1 cellular context compared by ENCODE assay signal in the genomic region with DNA sequence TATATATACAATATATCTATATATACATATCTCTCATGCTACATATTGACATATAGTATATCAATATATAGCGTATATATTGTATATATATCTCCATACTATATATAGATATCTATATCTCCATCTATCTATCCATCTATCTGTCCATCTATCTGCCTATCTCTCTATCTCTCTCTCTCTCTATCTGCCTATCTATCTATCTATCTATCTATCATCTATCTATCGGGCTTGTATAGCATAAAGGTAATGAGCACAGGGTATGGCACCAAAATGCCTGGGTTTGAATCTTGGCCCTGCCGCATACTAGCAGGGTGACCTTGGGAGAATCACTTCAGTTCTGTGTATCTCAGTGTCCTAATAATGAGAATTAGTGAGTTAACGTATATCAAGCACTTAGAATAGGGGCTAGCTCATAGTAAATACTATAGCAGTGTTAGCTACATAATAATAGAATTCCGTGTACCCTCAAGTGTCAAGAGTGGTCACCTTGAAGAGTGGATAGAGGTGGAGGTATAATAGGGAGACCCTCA.
TF ChIP-seq lines count a peak whose summit lies in the region.

No MANE protein-coding gene starts in this region.

TF ChIP-seq in A549, 52 proteins besides CTCF, POLR2A, EP300 and RAD21:
- TF ChIP-seq RFX5 (IDR thresholded peaks at IDR 0.05) = no peak
- TF ChIP-seq CBX2 (IDR thresholded peaks at IDR 0.05; ENCODE audit: borderline replicate concordance, low read depth) = no peak
- no peak for TF ChIP-seq EHMT2 (IDR thresholded peaks at IDR 0.05; ENCODE audit: low read depth)
- TF ChIP-seq KDM1A (IDR thresholded peaks at IDR 0.05; ENCODE audit: low read depth) = no peak
- no peak for TF ChIP-seq SREBF2 (IDR thresholded peaks at IDR 0.05)
- TF ChIP-seq GATA3 (IDR thresholded peaks at IDR 0.05; ENCODE audit: borderline replicate concordance) = no peak
- TF ChIP-seq HDAC2 (IDR thresholded peaks at IDR 0.05) = no peak
- no peak for TF ChIP-seq HOXB5 (CRISPR knock-in tag; IDR thresholded peaks at IDR 0.05)
- TF ChIP-seq HEYL (CRISPR knock-in tag; IDR thresholded peaks at IDR 0.05) = no peak
- no peak for TF ChIP-seq REST (IDR thresholded peaks at IDR 0.05)
- TF ChIP-seq HOXA7 (CRISPR knock-in tag; IDR thresholded peaks at IDR 0.05) = no peak
